In genomic region chr7:26189000-26189539, GRCh38 we compare ENCODE assay signal across 12 cellular contexts. TPM values are rescaled to one million over a fixed set of nuclear protein-coding genes. Genes with fewer than 3 reads are reported as not detected.
DNase-seq lines count a peak whose midpoint lies in the region; ATAC-seq, FAIRE-seq and TF ChIP-seq lines count a peak whose summit lies in the region.
"Had no signal": no experiment of that assay in that cellular context is flagged by ENCODE, and none has a peak within 500 bp of the region (broad histone marks: within the 10 kb centered on the region; RNA-seq: fewer than 3 reads in every experiment).

No MANE protein-coding gene starts in this region.

- H3K4me1 Mint-ChIP-seq in CD4-positive, alpha-beta T cell (ENCODE audit: low read depth) = peaks cover 98% of the 10 kb centered on the region
- peaks cover 11% of the 10 kb centered on the region for H3K4me1 Mint-ChIP-seq in endodermal cell

- H3K9me3 Mint-ChIP-seq in CD4-positive, alpha-beta T cell = peaks cover 3% of the 10 kb centered on the region
- H3K9me3 Mint-ChIP-seq in endodermal cell = no peaks in the 10 kb centered on the region

- no peaks in the 10 kb centered on the region for H3K27me3 ChIP-seq in CD4-positive, alpha-beta T cell (ENCODE audit: control insufficient read depth, insufficient read depth, low read length)
- H3K27me3 ChIP-seq in endodermal cell (ENCODE audit: control insufficient read depth, insufficient read depth, low read length, poor library complexity, severe bottlenecking) (no peaks in the 10 kb centered on the region), HAP-1 (ENCODE audit: low read depth) (no peaks in the 10 kb centered on the region)
- H3K27me3 ChIP-seq: hepatocyte, neutrophil had no signal

- no peak for DNase-seq in CD4-positive, alpha-beta T cell
- no peak for DNase-seq in GM19239 (ENCODE audit: insufficient read length, low spot score)
- no peak for DNase-seq in SK-N-MC (ENCODE audit: low read depth, low spot score)
- DNase-seq in endodermal cell = no peak
- no peak for DNase-seq in A172 (ENCODE audit: low spot score)
- DNase-seq in HAP-1 (ENCODE audit: low spot score in 2 of 2) = no peak
- no peak for DNase-seq in cerebellum (ENCODE audit: low spot score)
- DNase-seq: NCI-H446, substantia nigra had no signal

- H3K27me3 Mint-ChIP-seq in CD4-positive, alpha-beta T cell = no peaks in the 10 kb centered on the region
- no peaks in the 10 kb centered on the region for H3K27me3 Mint-ChIP-seq in endodermal cell (ENCODE audit: insufficient read depth)

- H3K4me1 ChIP-seq in endodermal cell (ENCODE audit: control insufficient read depth, insufficient read depth, low read length) = no peaks in the 10 kb centered on the region
- H3K4me1 ChIP-seq in HAP-1 = peaks cover 2% of the 10 kb centered on the region; the same call in 1 of the 2 replicates

- H3K27ac Mint-ChIP-seq in CD4-positive, alpha-beta T cell = peak overlapping the region; percentile 54
- no peak overlapping the region for H3K27ac Mint-ChIP-seq in endodermal cell

- no peaks in the 10 kb centered on the region for H3K9me3 ChIP-seq in CD4-positive, alpha-beta T cell (ENCODE audit: control insufficient read depth, low read length)
- H3K9me3 ChIP-seq in SK-N-MC (ENCODE audit: low read depth, low read length) (no peaks in the 10 kb centered on the region), endodermal cell (ENCODE audit: control insufficient read depth, low read length) (no peaks in the 10 kb centered on the region), HAP-1 (no peaks in the 10 kb centered on the region)
- H3K9me3 ChIP-seq: neutrophil had no signal

- intact Hi-C loops in CD4-positive, alpha-beta T cell (cut with DNase I, micrococcal nuclease) = no loop called here

- H3K27ac ChIP-seq in CD4-positive, alpha-beta T cell (ENCODE audit: low read depth, low read length) = no peak overlapping the region
- H3K27ac ChIP-seq in SK-N-MC (peak overlapping the region; percentile 82), endodermal cell (ENCODE audit: low read depth, low read length) (peak overlapping the region; percentile 13)
- H3K27ac ChIP-seq: hepatocyte had no signal

- CTCF ChIA-PET in CD4-positive, alpha-beta T cell (lab: Charles Lee) = interaction anchor here (1.6 to 3.4 kb wide), 4 partner anchors 9 to 110 kb away, joined by 3 to 17 read pairs (median 8); no protein-coding TSS in a partner anchor

- TF ChIP-seq CTCF in CD4-positive, alpha-beta T cell (IDR thresholded peaks at IDR 0.05) = no peak
- no peak for TF ChIP-seq CTCF in endodermal cell (conservative IDR thresholded peaks at IDR 0.05)

- peak; percentile 60 for FAIRE-seq in GM19239 (lab: Jason Lieb, UNC)

- 96 to 100% methylated on average over 1 to 3 of the region's 3 CpGs for WGBS in endodermal cell (ENCODE audit: insufficient coverage in 1 of 2, insufficient read length in 1 of 2), 2 experiments

- H3K4me3 Mint-ChIP-seq in CD4-positive, alpha-beta T cell = peak overlapping the region; percentile 34
- no peak overlapping the region for H3K4me3 Mint-ChIP-seq in endodermal cell

- H3K36me3 ChIP-seq in SK-N-MC (ENCODE audit: insufficient read depth, low read length) = peaks cover 66% of the 10 kb centered on the region
- H3K36me3 ChIP-seq in endodermal cell (ENCODE audit: control insufficient read depth, insufficient read depth, low read length) = peaks cover 78% of the 10 kb centered on the region
- peaks cover 60% of the 10 kb centered on the region for H3K36me3 ChIP-seq in HAP-1 (replicated peaks)

- peaks cover 87% of the 10 kb centered on the region for H3K36me3 Mint-ChIP-seq in CD4-positive, alpha-beta T cell (ENCODE audit: low read depth)
- peaks cover 62% of the 10 kb centered on the region for H3K36me3 Mint-ChIP-seq in endodermal cell (ENCODE audit: low read depth)

- no peak overlapping the region for H3K9ac ChIP-seq in SK-N-MC (ENCODE audit: insufficient read length)
- no peak overlapping the region for H3K9ac ChIP-seq in endodermal cell (ENCODE audit: extremely low read depth, low read length, poor library complexity, severe bottlenecking)

- ATAC-seq in CD4-positive, alpha-beta T cell (ENCODE audit: poor library complexity) = peak; percentile 8
- ATAC-seq: Right ventricle myocardium inferior had no signal

- in situ Hi-C loops in HAP-1 (cut with MboI; ENCODE audit: low sequenced_read_pairs) = loop anchor here (25.0 kb wide), 1 partner anchor 302 kb away; no protein-coding TSS in a partner anchor

- POLR2A ChIA-PET in CD4-positive, alpha-beta T cell (lab: Charles Lee) = interaction anchor here (1.1 to 3.8 kb wide), 13 partner anchors 9 to 1064 kb away, joined by 3 to 142 read pairs (median 9); partner anchors contain the start of genes CBX3, CYCS, HNRNPA2B1 and NFE2L3

- no peak overlapping the region for H3K4me3 ChIP-seq in SK-N-MC
- no peak overlapping the region for H3K4me3 ChIP-seq in endodermal cell (ENCODE audit: low read length)
- H3K4me3 ChIP-seq in HAP-1 = no peak overlapping the region
- H3K4me3 ChIP-seq: hepatocyte had no signal

RNA-seq across cellular contexts. Expression of gene HNRNPA2B1, which starts 11.5 kb away (rescaled TPM):
- 100 to 1,000 TPM; 282 to 299 TPM for total RNA-seq in CD4-positive, alpha-beta T cell
- total RNA-seq in endodermal cell = 1,000 to 10,000 TPM in 1 of 2 donors, 100 to 1,000 TPM in 1; 913 to 1,007 TPM
- polyA plus RNA-seq in endodermal cell (2013, experiment 1 of 2) = 1,106 TPM
- polyA plus RNA-seq in endodermal cell (2013, experiment 2 of 2) = 1,007 TPM
- 257 and 324 TPM in 2 replicates for total RNA-seq in A172 (2014; rRNA removed; shearing (Covaris generic))
- 193 TPM for total RNA-seq in cerebellum

RNA-seq across cellular contexts. Expression of gene CBX3, which starts 12.5 kb away (rescaled TPM):
- total RNA-seq in CD4-positive, alpha-beta T cell = 100 to 1,000 TPM; 124 to 132 TPM
- total RNA-seq in endodermal cell = 100 to 1,000 TPM; 213 to 219 TPM
- polyA plus RNA-seq in endodermal cell (2013, experiment 1 of 2) = 277 TPM
- 276 TPM for polyA plus RNA-seq in endodermal cell (2013, experiment 2 of 2)
- 529 and 544 TPM in 2 replicates for total RNA-seq in A172 (2014; rRNA removed; shearing (Covaris generic))
- 122 TPM for total RNA-seq in cerebellum

RNA-seq across cellular contexts. Expression of gene NFE2L3, which starts 37.1 kb away (rescaled TPM):
- under 1 TPM; 0.45 to 0.93 TPM for total RNA-seq in CD4-positive, alpha-beta T cell
- total RNA-seq in endodermal cell (10 to 100 TPM; 20.2 to 48.4 TPM), cerebellum (11.7 TPM)
- polyA plus RNA-seq in endodermal cell (2013, experiment 1 of 2) = 14.4 TPM
- 11.3 TPM for polyA plus RNA-seq in endodermal cell (2013, experiment 2 of 2)
- total RNA-seq in A172 (2014; rRNA removed; shearing (Covaris generic)) = 104 and 110 TPM in 2 replicates
